38 cellular contexts compared by ENCODE assay signal in genomic region chr22:32517921-32518320, GRCh38.
"Had no signal": no experiment of that assay in that cellular context is flagged by ENCODE, and none has a peak within 500 bp of the region (broad histone marks: within the 10 kb centered on the region; RNA-seq: fewer than 3 reads in every experiment).

No MANE protein-coding gene starts in this region.

- H3K27ac Mint-ChIP-seq: activated naive CD4-positive, alpha-beta T cell treated with anti-CD3 and anti-CD28 coated beads for 36 hours; activated naive CD4-positive, alpha-beta T cell treated with anti-CD3 and anti-CD28 coated beads, Interleukin-2, amount 10 ng/mL, durations not matched to agents 7 days and 5 days; activated naive CD4-positive, alpha-beta T cell treated with anti-CD3 and anti-CD28 coated beads, Interleukin-2, amount 50 U/mL, for 24 hours; activated naive CD4-positive, alpha-beta T cell treated with anti-CD3 and anti-CD28 coated beads, Interleukin-2, amount 50 U/mL, for 72 hours; activated naive CD8-positive, alpha-beta T cell; activated naive CD8-positive, alpha-beta T cell treated with anti-CD3 and anti-CD28 coated beads for 36 hours; activated naive CD8-positive, alpha-beta T cell treated with anti-CD3 and anti-CD28 coated beads, Interleukin-2, amount 10 ng/mL, durations not matched to agents 7 days and 5 days; activated naive CD8-positive, alpha-beta T cell treated with anti-CD3 and anti-CD28 coated beads, Interleukin-2, amount 50 U/mL, for 24 hours; activated T-cell treated with anti-CD3 and anti-CD28 coated beads, Interleukin-2, amount 50 U/mL, for 24 hours; activated T-cell treated with anti-CD3 and anti-CD28 coated beads, Interleukin-2, amount 50 U/mL, for 72 hours; activated T-helper 1 cell treated with anti-CD3 and anti-CD28 coated beads, Interleukin-12 subunit alpha, Interleukin-12 subunit beta, Interleukin-2, Interleukin-4 antibody, amounts not matched to agents 30 ng/mL and 10 ng/mL and 1 ng/mL, durations not matched to agents 14 hours and 24 hours and 36 hours; activated T-helper 17 cell treated with anti-CD3 and anti-CD28 coated beads, Interleukin-2, amount 50 U/mL, for 72 hours; activated T-helper 2 cell treated with anti-CD3 and anti-CD28 coated beads, Interferon-gamma antibody, Interleukin-2, Interleukin-4, amounts not matched to agents 10 μg/mL and 5 μg/mL and 100 μg/mL, durations not matched to agents 14 hours and 24 hours and 36 hours; brain had no signal

- H3K4me3 Mint-ChIP-seq: activated naive CD4-positive, alpha-beta T cell treated with anti-CD3 and anti-CD28 coated beads for 36 hours; activated naive CD4-positive, alpha-beta T cell treated with anti-CD3 and anti-CD28 coated beads, Interleukin-2, amount 10 ng/mL, durations not matched to agents 7 days and 5 days; activated naive CD4-positive, alpha-beta T cell treated with anti-CD3 and anti-CD28 coated beads, Interleukin-2, amount 50 U/mL, for 24 hours; activated naive CD8-positive, alpha-beta T cell; activated naive CD8-positive, alpha-beta T cell treated with anti-CD3 and anti-CD28 coated beads for 36 hours; activated naive CD8-positive, alpha-beta T cell treated with anti-CD3 and anti-CD28 coated beads, Interleukin-2, amount 10 ng/mL, durations not matched to agents 7 days and 5 days; activated naive CD8-positive, alpha-beta T cell treated with anti-CD3 and anti-CD28 coated beads, Interleukin-2, amount 50 U/mL, for 24 hours; activated T-cell treated with anti-CD3 and anti-CD28 coated beads, Interleukin-2, amount 50 U/mL, for 24 hours; activated T-cell treated with anti-CD3 and anti-CD28 coated beads, Interleukin-2, amount 50 U/mL, for 4 hours; activated T-cell treated with anti-CD3 and anti-CD28 coated beads, Interleukin-2, amount 50 U/mL, for 72 hours; activated T-helper 1 cell treated with anti-CD3 and anti-CD28 coated beads, Interleukin-12 subunit alpha, Interleukin-12 subunit beta, Interleukin-2, Interleukin-4 antibody, amounts not matched to agents 30 ng/mL and 10 ng/mL and 1 ng/mL, durations not matched to agents 14 hours and 24 hours and 36 hours; activated T-helper 17 cell treated with anti-CD3 and anti-CD28 coated beads, Interleukin-2, amount 50 U/mL, for 72 hours; brain; central memory CD8-positive, alpha-beta T cell had no signal

- H3K9me3 Mint-ChIP-seq: activated naive CD4-positive, alpha-beta T cell treated with anti-CD3 and anti-CD28 coated beads for 36 hours; activated naive CD4-positive, alpha-beta T cell treated with anti-CD3 and anti-CD28 coated beads, Interleukin-2, amount 50 U/mL, for 24 hours; activated naive CD4-positive, alpha-beta T cell treated with anti-CD3 and anti-CD28 coated beads, Interleukin-2, amount 50 U/mL, for 72 hours; activated naive CD8-positive, alpha-beta T cell treated with anti-CD3 and anti-CD28 coated beads for 36 hours; activated naive CD8-positive, alpha-beta T cell treated with anti-CD3 and anti-CD28 coated beads, Interleukin-2, amount 10 ng/mL, durations not matched to agents 7 days and 5 days; activated naive CD8-positive, alpha-beta T cell treated with anti-CD3 and anti-CD28 coated beads, Interleukin-2, amount 50 U/mL, for 24 hours; activated T-cell treated with anti-CD3 and anti-CD28 coated beads, Interleukin-2, amount 50 U/mL, for 24 hours; activated T-cell treated with anti-CD3 and anti-CD28 coated beads, Interleukin-2, amount 50 U/mL, for 4 hours; activated T-cell treated with anti-CD3 and anti-CD28 coated beads, Interleukin-2, amount 50 U/mL, for 72 hours; activated T-helper 1 cell treated with anti-CD3 and anti-CD28 coated beads, Interleukin-12 subunit alpha, Interleukin-12 subunit beta, Interleukin-2, Interleukin-4 antibody, amounts not matched to agents 30 ng/mL and 10 ng/mL and 1 ng/mL, durations not matched to agents 14 hours and 24 hours and 36 hours; activated T-helper 17 cell treated with anti-CD3 and anti-CD28 coated beads, Interleukin-2, amount 50 U/mL, for 72 hours; activated T-helper 2 cell treated with anti-CD3 and anti-CD28 coated beads, Interferon-gamma antibody, Interleukin-2, Interleukin-4, amounts not matched to agents 10 μg/mL and 5 μg/mL and 100 μg/mL, durations not matched to agents 14 hours and 24 hours and 36 hours; central memory CD8-positive, alpha-beta T cell had no signal

- DNase-seq: activated effector memory CD4-positive, alpha-beta T cell treated with anti-CD3 and anti-CD28 coated beads, Interleukin-2, amount 50 U/mL, for 16 hours; activated effector memory CD4-positive, alpha-beta T cell treated with Interleukin-2 at 50 U/mL for 16 hours; activated gamma-delta T cell; activated gamma-delta T cell treated with Interleukin-2 at 50 U/mL for 16 hours; activated naive CD4-positive, alpha-beta T cell; activated naive CD4-positive, alpha-beta T cell treated with anti-CD3 and anti-CD28 coated beads for 36 hours; activated naive CD4-positive, alpha-beta T cell treated with anti-CD3 and anti-CD28 coated beads, Interleukin-2, amount 10 ng/mL, durations not matched to agents 7 days and 5 days; activated naive CD4-positive, alpha-beta T cell treated with anti-CD3 and anti-CD28 coated beads, Interleukin-2, amount 50 U/mL, for 16 hours; activated naive CD4-positive, alpha-beta T cell treated with Interleukin-2 at 50 U/mL for 16 hours; activated naive CD8-positive, alpha-beta T cell treated with anti-CD3 and anti-CD28 coated beads for 36 hours; activated naive CD8-positive, alpha-beta T cell treated with anti-CD3 and anti-CD28 coated beads, Interleukin-2, amount 10 ng/mL, durations not matched to agents 7 days and 5 days; activated naive CD8-positive, alpha-beta T cell treated with anti-CD3 and anti-CD28 coated beads, Interleukin-2, amount 50 U/mL, for 24 hours; activated T-cell treated with anti-CD3 and anti-CD28 coated beads for 4 hours; activated T-cell treated with anti-CD3 and anti-CD28 coated beads, Interleukin-2, amount 50 U/mL, for 1 hour; activated T-cell treated with anti-CD3 and anti-CD28 coated beads, Interleukin-2, amount 50 U/mL, for 24 hours; activated T-cell treated with anti-CD3 and anti-CD28 coated beads, Interleukin-2, amount 50 U/mL, for 4 hours; activated T-cell treated with anti-CD3 and anti-CD28 coated beads, Interleukin-2, amount 50 U/mL, for 48 hours; activated T-cell treated with anti-CD3 and anti-CD28 coated beads, Interleukin-2, amount 50 U/mL, for 72 hours; adrenal gland; amniotic stem cell; amygdala; anterior cingulate cortex; aorta; body of pancreas; brain microvascular endothelial cell; caudate nucleus; central memory CD4-positive, alpha-beta T cell; cerebellar nuclear complex had no signal

- H3K4me1 Mint-ChIP-seq: activated naive CD4-positive, alpha-beta T cell treated with anti-CD3 and anti-CD28 coated beads, Interleukin-2, amount 10 ng/mL, durations not matched to agents 7 days and 5 days; activated naive CD4-positive, alpha-beta T cell treated with anti-CD3 and anti-CD28 coated beads, Interleukin-2, amount 50 U/mL, for 24 hours; activated naive CD8-positive, alpha-beta T cell treated with anti-CD3 and anti-CD28 coated beads for 36 hours; activated naive CD8-positive, alpha-beta T cell treated with anti-CD3 and anti-CD28 coated beads, Interleukin-2, amount 10 ng/mL, durations not matched to agents 7 days and 5 days; activated naive CD8-positive, alpha-beta T cell treated with anti-CD3 and anti-CD28 coated beads, Interleukin-2, amount 50 U/mL, for 24 hours; activated T-helper 17 cell treated with anti-CD3 and anti-CD28 coated beads, Interleukin-2, amount 50 U/mL, for 72 hours; brain; central memory CD8-positive, alpha-beta T cell had no signal

- FAIRE-seq: astrocyte, bronchial epithelial cell had no signal

- H3K36me3 Mint-ChIP-seq: activated naive CD4-positive, alpha-beta T cell treated with anti-CD3 and anti-CD28 coated beads, Interleukin-2, amount 10 ng/mL, durations not matched to agents 7 days and 5 days; activated naive CD4-positive, alpha-beta T cell treated with anti-CD3 and anti-CD28 coated beads, Interleukin-2, amount 50 U/mL, for 24 hours; activated naive CD4-positive, alpha-beta T cell treated with anti-CD3 and anti-CD28 coated beads, Interleukin-2, amount 50 U/mL, for 72 hours; activated naive CD8-positive, alpha-beta T cell treated with anti-CD3 and anti-CD28 coated beads for 36 hours; activated naive CD8-positive, alpha-beta T cell treated with anti-CD3 and anti-CD28 coated beads, Interleukin-2, amount 10 ng/mL, durations not matched to agents 7 days and 5 days had no signal

- H3K27me3 Mint-ChIP-seq: activated naive CD4-positive, alpha-beta T cell treated with anti-CD3 and anti-CD28 coated beads, Interleukin-2, amount 10 ng/mL, durations not matched to agents 7 days and 5 days; activated naive CD4-positive, alpha-beta T cell treated with anti-CD3 and anti-CD28 coated beads, Interleukin-2, amount 50 U/mL, for 24 hours; activated naive CD8-positive, alpha-beta T cell; activated naive CD8-positive, alpha-beta T cell treated with anti-CD3 and anti-CD28 coated beads for 36 hours; activated naive CD8-positive, alpha-beta T cell treated with anti-CD3 and anti-CD28 coated beads, Interleukin-2, amount 50 U/mL, for 24 hours; activated T-cell treated with anti-CD3 and anti-CD28 coated beads, Interleukin-2, amount 50 U/mL, for 24 hours; activated T-helper 17 cell treated with anti-CD3 and anti-CD28 coated beads, Interleukin-2, amount 50 U/mL, for 72 hours; brain; central memory CD8-positive, alpha-beta T cell had no signal
